ENCODE assay signal across 1 cellular context in the genomic region with DNA sequence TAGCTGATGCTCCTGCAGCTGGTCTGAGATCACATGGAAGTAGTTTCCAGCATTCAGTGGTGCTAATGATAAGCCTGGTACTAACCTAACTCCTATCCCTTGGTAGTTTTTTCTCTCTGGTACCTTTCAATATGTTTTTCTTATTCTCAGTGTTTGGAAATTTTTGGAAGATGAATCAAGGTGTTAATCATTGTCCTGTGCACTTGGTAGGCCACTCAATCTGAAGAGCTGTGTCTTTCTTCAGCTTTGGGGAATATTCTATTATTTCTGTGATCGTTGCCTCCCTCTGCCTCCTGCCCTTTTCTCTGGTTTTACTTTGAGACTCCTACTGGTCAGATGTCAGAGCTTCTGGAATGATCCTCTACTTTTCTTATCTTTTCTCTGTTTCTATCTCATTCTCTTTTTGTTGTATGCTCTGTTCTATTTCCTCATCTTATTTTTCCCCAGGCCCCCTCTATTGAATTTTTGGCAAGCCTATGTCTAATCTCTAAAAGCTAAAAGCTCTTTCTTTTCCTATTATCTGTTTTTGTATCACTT.
TF ChIP-seq lines count a peak whose summit lies in the region.

No MANE protein-coding gene starts in this region.

TF ChIP-seq in IMR-90, 13 proteins besides CTCF, POLR2A, EP300 and RAD21:
- no peak for TF ChIP-seq NFE2L2 (IDR thresholded peaks at IDR 0.05; ENCODE audit: low read depth, low read length)
TF ChIP-seq in IMR-90: peak in this region for 0.
